1 cellular context compared by ENCODE assay signal in the genomic region with DNA sequence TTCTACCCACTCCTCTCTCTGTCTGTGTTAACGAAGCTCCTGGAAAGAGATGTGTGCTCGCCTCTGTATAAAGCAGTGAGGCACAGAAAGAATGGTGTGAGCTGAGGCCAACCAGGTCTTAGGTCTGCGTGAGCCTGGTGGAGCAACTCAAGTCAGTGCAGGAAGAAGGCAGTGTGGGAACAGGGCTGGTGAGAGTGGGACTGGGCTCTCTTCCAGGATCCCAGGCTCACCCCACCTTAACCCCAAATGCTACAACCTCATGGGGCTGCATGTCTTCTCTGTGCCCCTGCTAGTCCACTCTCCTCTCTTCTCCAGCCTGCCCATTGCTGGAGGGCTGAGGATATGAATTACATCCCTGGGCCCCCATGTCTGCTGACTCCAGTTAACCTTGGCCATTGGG.
TF ChIP-seq lines count a peak whose summit lies in the region.

No MANE protein-coding gene starts in this region.

TF ChIP-seq in SK-N-SH, 30 proteins besides CTCF, POLR2A, EP300 and RAD21 (continued from another document):
- TF ChIP-seq NRF1 (IDR thresholded peaks at IDR 0.05; ENCODE audit: low read depth, low read length) (no peak), FOXM1 (IDR thresholded peaks at IDR 0.05; ENCODE audit: low read depth) (no peak), POLR2AphosphoS5 (IDR thresholded peaks at IDR 0.05; ENCODE audit: low read depth, low read length) (no peak), NFIC (IDR thresholded peaks at IDR 0.05; ENCODE audit: borderline replicate concordance) (no peak)
- TF ChIP-seq, protein P1, sequence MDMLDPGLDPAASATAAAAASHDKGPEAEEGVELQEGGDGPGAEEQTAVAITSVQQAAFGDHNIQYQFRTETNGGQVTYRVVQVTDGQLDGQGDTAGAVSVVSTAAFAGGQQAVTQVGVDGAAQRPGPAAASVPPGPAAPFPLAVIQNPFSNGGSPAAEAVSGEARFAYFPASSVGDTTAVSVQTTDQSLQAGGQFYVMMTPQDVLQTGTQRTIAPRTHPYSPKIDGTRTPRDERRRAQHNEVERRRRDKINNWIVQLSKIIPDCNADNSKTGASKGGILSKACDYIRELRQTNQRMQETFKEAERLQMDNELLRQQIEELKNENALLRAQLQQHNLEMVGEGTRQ (IDR thresholded peaks at IDR 0.05; ENCODE audit: borderline replicate concordance, low read depth, low read length) = no peak
- TF ChIP-seq, protein P2, sequence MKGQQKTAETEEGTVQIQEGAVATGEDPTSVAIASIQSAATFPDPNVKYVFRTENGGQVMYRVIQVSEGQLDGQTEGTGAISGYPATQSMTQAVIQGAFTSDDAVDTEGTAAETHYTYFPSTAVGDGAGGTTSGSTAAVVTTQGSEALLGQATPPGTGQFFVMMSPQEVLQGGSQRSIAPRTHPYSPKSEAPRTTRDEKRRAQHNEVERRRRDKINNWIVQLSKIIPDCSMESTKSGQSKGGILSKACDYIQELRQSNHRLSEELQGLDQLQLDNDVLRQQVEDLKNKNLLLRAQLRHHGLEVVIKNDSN (IDR thresholded peaks at IDR 0.05; ENCODE audit: borderline replicate concordance, low read depth) = no peak
- TF ChIP-seq, protein P3, sequence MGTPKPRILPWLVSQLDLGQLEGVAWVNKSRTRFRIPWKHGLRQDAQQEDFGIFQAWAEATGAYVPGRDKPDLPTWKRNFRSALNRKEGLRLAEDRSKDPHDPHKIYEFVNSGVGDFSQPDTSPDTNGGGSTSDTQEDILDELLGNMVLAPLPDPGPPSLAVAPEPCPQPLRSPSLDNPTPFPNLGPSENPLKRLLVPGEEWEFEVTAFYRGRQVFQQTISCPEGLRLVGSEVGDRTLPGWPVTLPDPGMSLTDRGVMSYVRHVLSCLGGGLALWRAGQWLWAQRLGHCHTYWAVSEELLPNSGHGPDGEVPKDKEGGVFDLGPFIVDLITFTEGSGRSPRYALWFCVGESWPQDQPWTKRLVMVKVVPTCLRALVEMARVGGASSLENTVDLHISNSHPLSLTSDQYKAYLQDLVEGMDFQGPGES (IDR thresholded peaks at IDR 0.05; ENCODE audit: low read depth, low read length) = no peak
TF ChIP-seq in SK-N-SH: peak in this region for 0.
